1 cellular context compared by ENCODE assay signal in genomic region chr6:129725341-129725740, GRCh38.
TF ChIP-seq lines count a peak whose summit lies in the region.

No MANE protein-coding gene starts in this region.

TF ChIP-seq in HepG2, 621 proteins besides CTCF, POLR2A, EP300 and RAD21:
- TF ChIP-seq ZNF710 (CRISPR knock-in tag; IDR thresholded peaks at IDR 0.05; ENCODE audit: borderline replicate concordance) (no peak), RBAK (CRISPR knock-in tag; IDR thresholded peaks at IDR 0.05) (0 out of 2 replicates have a peak, but pooled peaks have one; percentile 35), TCF12 (IDR thresholded peaks at IDR 0.05) (no peak), TCF12 (CRISPR knock-in tag; IDR thresholded peaks at IDR 0.05) (no peak), ZNF350 (CRISPR knock-in tag; IDR thresholded peaks at IDR 0.05; ENCODE audit: borderline replicate concordance, low read depth) (no peak)
